In genomic region chr2:16466821-16467151, GRCh38 we compare ENCODE assay signal across 6 cellular contexts.
"Had no signal": no experiment of that assay in that cellular context is flagged by ENCODE, and none has a peak within 500 bp of the region (broad histone marks: within the 10 kb centered on the region; RNA-seq: fewer than 3 reads in every experiment).

No MANE protein-coding gene starts in this region.

- H3K27me3 Mint-ChIP-seq: IgD-negative memory B cell had no signal

- H3K4me1 Mint-ChIP-seq: IgD-negative memory B cell had no signal

- H3K27ac ChIP-seq: GM23248 had no signal

- H3K27ac Mint-ChIP-seq: IgD-negative memory B cell had no signal

- ATAC-seq: HepG2 had no signal

- H3K4me3 ChIP-seq: GM23248 had no signal

- H3K9me3 Mint-ChIP-seq: H9 had no signal

- H3K4me3 Mint-ChIP-seq: H9, IgD-negative memory B cell had no signal

- DNase-seq: GM23248, GOT3, H9, HCEC 1CT had no signal

- H3K36me3 Mint-ChIP-seq: IgD-negative memory B cell had no signal
